21 cellular contexts compared by ENCODE assay signal in the genomic region with DNA sequence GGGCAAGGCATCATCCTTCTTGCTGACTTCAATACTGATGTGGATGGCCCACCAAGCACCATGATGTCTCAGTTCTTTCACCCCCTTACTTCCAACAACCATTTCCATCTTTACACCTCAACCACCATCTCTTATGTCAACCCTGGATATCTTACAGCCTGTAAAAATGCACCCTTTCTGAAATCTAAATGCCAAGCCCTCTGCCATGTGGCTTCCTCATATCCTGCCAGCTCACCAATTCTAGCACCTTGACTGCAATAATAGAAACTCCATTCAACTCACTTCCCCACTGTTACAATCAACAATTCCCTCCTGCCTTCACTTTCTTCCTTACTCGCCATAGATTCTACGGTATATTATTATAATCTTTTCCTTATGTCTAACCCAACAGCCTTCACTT. TPM values are rescaled to one million over a fixed set of nuclear protein-coding genes. Genes with fewer than 3 reads are reported as not detected.
DNase-seq lines count a peak whose midpoint lies in the region; ATAC-seq, FAIRE-seq and TF ChIP-seq lines count a peak whose summit lies in the region.
"Had no signal": no experiment of that assay in that cellular context is flagged by ENCODE, and none has a peak within 500 bp of the region (broad histone marks: within the 10 kb centered on the region; RNA-seq: fewer than 3 reads in every experiment).

No MANE protein-coding gene starts in this region.

- no peaks in the 10 kb centered on the region for H3K9me3 Mint-ChIP-seq in activated T-cell treated with anti-CD3 and anti-CD28 coated beads, Interleukin-2, amount 50 U/mL, for 4 hours
- no peaks in the 10 kb centered on the region for H3K9me3 Mint-ChIP-seq in natural killer cell treated with Interleukin-12 subunit alpha and Interleukin-12 subunit beta and Interleukin-15 and Interleukin-18, amount 100 ng/mL, for 72 hours
- H3K9me3 Mint-ChIP-seq in natural killer cell, result no peaks in the 10 kb centered on the region
- no peaks in the 10 kb centered on the region for H3K9me3 Mint-ChIP-seq in stimulated activated naive CD8-positive, alpha-beta T cell treated with anti-CD3 and anti-CD28 coated beads, Interleukin-15, amount 100 ng/mL, for 72 hours
- H3K9me3 Mint-ChIP-seq: CD4-positive, alpha-beta memory T cell had no signal

- peaks cover 3% of the 10 kb centered on the region for H3K4me1 Mint-ChIP-seq in activated T-cell treated with anti-CD3 and anti-CD28 coated beads, Interleukin-2, amount 50 U/mL, for 4 hours (ENCODE audit: low read depth)
- H3K4me1 Mint-ChIP-seq in natural killer cell treated with Interleukin-12 subunit alpha and Interleukin-12 subunit beta and Interleukin-15 and Interleukin-18, amount 100 ng/mL, for 72 hours (ENCODE audit: low read depth in 2 of 2), result peaks cover 3 to 23% of the 10 kb centered on the region in 2 donors
- no peaks in the 10 kb centered on the region for H3K4me1 Mint-ChIP-seq in natural killer cell
- peaks cover 25% of the 10 kb centered on the region for H3K4me1 Mint-ChIP-seq in stimulated activated naive CD8-positive, alpha-beta T cell treated with anti-CD3 and anti-CD28 coated beads, Interleukin-15, amount 100 ng/mL, for 72 hours
- H3K4me1 Mint-ChIP-seq: CD4-positive, alpha-beta memory T cell had no signal

- ATAC-seq in activated T-cell treated with anti-CD3 and anti-CD28 coated beads, Interleukin-2, amount 50 U/mL, for 4 hours, result peak; percentile 18 to 46
- peak; percentile 39 to 57 for ATAC-seq in natural killer cell treated with Interleukin-12 subunit alpha and Interleukin-12 subunit beta and Interleukin-15 and Interleukin-18, amount 100 ng/mL, for 72 hours
- ATAC-seq in natural killer cell, result no peak
- peak; percentile 33 for ATAC-seq in stimulated activated naive CD8-positive, alpha-beta T cell treated with anti-CD3 and anti-CD28 coated beads, Interleukin-15, amount 100 ng/mL, for 72 hours

- TF ChIP-seq CTCF in natural killer cell (IDR thresholded peaks at IDR 0.05), result no peak

- H3K4me3 Mint-ChIP-seq in activated T-cell treated with anti-CD3 and anti-CD28 coated beads, Interleukin-2, amount 50 U/mL, for 4 hours, result no peak overlapping the region
- H3K4me3 Mint-ChIP-seq in natural killer cell treated with Interleukin-12 subunit alpha and Interleukin-12 subunit beta and Interleukin-15 and Interleukin-18, amount 100 ng/mL, for 72 hours, result no peak overlapping the region
- H3K4me3 Mint-ChIP-seq in natural killer cell, result no peak overlapping the region
- H3K4me3 Mint-ChIP-seq in stimulated activated naive CD8-positive, alpha-beta T cell treated with anti-CD3 and anti-CD28 coated beads, Interleukin-15, amount 100 ng/mL, for 72 hours, result no peak overlapping the region
- H3K4me3 Mint-ChIP-seq: CD4-positive, alpha-beta memory T cell; HFFc6 had no signal

- TF ChIP-seq POLR2A in GM12891 (IDR thresholded peaks at IDR 0.05; ENCODE audit: low read depth, low read length), result no peak

- no peaks in the 10 kb centered on the region for H3K27me3 Mint-ChIP-seq in activated T-cell treated with anti-CD3 and anti-CD28 coated beads, Interleukin-2, amount 50 U/mL, for 4 hours (ENCODE audit: low read depth)
- no peaks in the 10 kb centered on the region for H3K27me3 Mint-ChIP-seq in natural killer cell treated with Interleukin-12 subunit alpha and Interleukin-12 subunit beta and Interleukin-15 and Interleukin-18, amount 100 ng/mL, for 72 hours
- H3K27me3 Mint-ChIP-seq in natural killer cell (ENCODE audit: low read depth in 2 of 2), result no peaks in the 10 kb centered on the region
- no peaks in the 10 kb centered on the region for H3K27me3 Mint-ChIP-seq in stimulated activated naive CD8-positive, alpha-beta T cell treated with anti-CD3 and anti-CD28 coated beads, Interleukin-15, amount 100 ng/mL, for 72 hours
- H3K27me3 Mint-ChIP-seq: CD4-positive, alpha-beta memory T cell had no signal

- no peak overlapping the region for H3K27ac Mint-ChIP-seq in natural killer cell treated with Interleukin-12 subunit alpha and Interleukin-12 subunit beta and Interleukin-15 and Interleukin-18, amount 100 ng/mL, for 72 hours
- H3K27ac Mint-ChIP-seq in natural killer cell, result no peak overlapping the region
- H3K27ac Mint-ChIP-seq in stimulated activated naive CD8-positive, alpha-beta T cell treated with anti-CD3 and anti-CD28 coated beads, Interleukin-15, amount 100 ng/mL, for 72 hours, result no peak overlapping the region
- H3K27ac Mint-ChIP-seq: CD4-positive, alpha-beta memory T cell; HFFc6 had no signal

- H3K36me3 Mint-ChIP-seq in activated T-cell treated with anti-CD3 and anti-CD28 coated beads, Interleukin-2, amount 50 U/mL, for 4 hours (ENCODE audit: insufficient read depth), result no peaks in the 10 kb centered on the region
- H3K36me3 Mint-ChIP-seq in natural killer cell treated with Interleukin-12 subunit alpha and Interleukin-12 subunit beta and Interleukin-15 and Interleukin-18, amount 100 ng/mL, for 72 hours, result peaks cover 3% of the 10 kb centered on the region
- H3K36me3 Mint-ChIP-seq in natural killer cell, result no peaks in the 10 kb centered on the region
- H3K36me3 Mint-ChIP-seq: CD4-positive, alpha-beta memory T cell had no signal

- intact Hi-C loops in natural killer cell (cut with micrococcal nuclease), result no loop called here

- no peak for FAIRE-seq in GM12891 (lab: Jason Lieb, UNC)
- FAIRE-seq: GM12892, H54 had no signal

- DNase-seq in activated T-cell treated with anti-CD3 and anti-CD28 coated beads, Interleukin-2, amount 50 U/mL, for 4 hours, result no peak
- DNase-seq in activated T-cell treated with anti-CD3 and anti-CD28 coated beads, Interleukin-2, amount 50 U/mL, for 48 hours, result no peak
- DNase-seq in natural killer cell treated with Interleukin-12 subunit alpha and Interleukin-12 subunit beta and Interleukin-15 and Interleukin-18, amount 100 ng/mL, for 72 hours (ENCODE audit: low spot score), result no peak
- no peak for DNase-seq in natural killer cell
- no peak for DNase-seq in stimulated activated naive CD8-positive, alpha-beta T cell treated with anti-CD3 and anti-CD28 coated beads, Interleukin-15, amount 100 ng/mL, for 72 hours
- no peak for DNase-seq in GM12891 (ENCODE audit: insufficient read length, low spot score)
- DNase-seq: C1 segment of cervical spinal cord; Calu3; CD4-positive, alpha-beta memory T cell; COR-L47; DMS79 treated with DMSO at 0.1 percent for 48 hours; GF-D8; GOT3; HFFc6 had no signal

TF ChIP-seq in GM12891, 5 proteins besides CTCF, POLR2A, EP300 and RAD21:
- no peak for TF ChIP-seq SPI1 (IDR thresholded peaks at IDR 0.05; ENCODE audit: low read depth, low read length)
- TF ChIP-seq TAF1 (IDR thresholded peaks at IDR 0.05; ENCODE audit: low read depth, low read length), result no peak
- TF ChIP-seq POLR2AphosphoS5 (IDR thresholded peaks at IDR 0.05; ENCODE audit: low read depth, low read length), result no peak
- no peak for TF ChIP-seq POU2F2 (IDR thresholded peaks at IDR 0.05; ENCODE audit: low read depth, low read length)
- no peak for TF ChIP-seq PAX5 (IDR thresholded peaks at IDR 0.05; ENCODE audit: insufficient read depth, low read length, severe bottlenecking)
TF ChIP-seq in GM12891: peak in this region for 0.

RNA-seq across cellular contexts. Expression of gene LY86, which starts 57.9 kb away (rescaled TPM):
- total RNA-seq in activated T-cell treated with anti-CD3 and anti-CD28 coated beads, Interleukin-2, amount 50 U/mL, for 4 hours, result under 1 TPM in 2 of 3 donors, not detected in 1; 0.16 to 0.25 TPM
- under 1 TPM in 1 of 2 donors, not detected in 1; 0.61 TPM for total RNA-seq in natural killer cell treated with Interleukin-12 subunit alpha and Interleukin-12 subunit beta and Interleukin-15 and Interleukin-18, amount 100 ng/mL, for 72 hours
- total RNA-seq in natural killer cell, result 1 to 10 TPM; 2.0 to 5.1 (median 2.2) TPM
- 77.4 TPM for polyA plus RNA-seq in GM12891 (2012; ENCODE audit: low read depth, missing spikeins)
- total RNA-seq: A172, A673, Calu3, Daoy, G401, HFFc6 had no signal
- polyA plus RNA-seq: BJ had no signal

Comparison
In these comparisons a context has a peak if more than half of its experiments do, and no peak if none do; other contexts are left out.
1. ATAC-seq: peak in activated T-cell treated with anti-CD3 and anti-CD28 coated beads, Interleukin-2, amount 50 U/mL, for 4 hours (2 of 2), natural killer cell treated with Interleukin-12 subunit alpha and Interleukin-12 subunit beta and Interleukin-15 and Interleukin-18, amount 100 ng/mL, for 72 hours (2 of 2) and stimulated activated naive CD8-positive, alpha-beta T cell treated with anti-CD3 and anti-CD28 coated beads, Interleukin-15, amount 100 ng/mL, for 72 hours (single experiment); none in natural killer cell (0 of 3).